In the genomic region with DNA sequence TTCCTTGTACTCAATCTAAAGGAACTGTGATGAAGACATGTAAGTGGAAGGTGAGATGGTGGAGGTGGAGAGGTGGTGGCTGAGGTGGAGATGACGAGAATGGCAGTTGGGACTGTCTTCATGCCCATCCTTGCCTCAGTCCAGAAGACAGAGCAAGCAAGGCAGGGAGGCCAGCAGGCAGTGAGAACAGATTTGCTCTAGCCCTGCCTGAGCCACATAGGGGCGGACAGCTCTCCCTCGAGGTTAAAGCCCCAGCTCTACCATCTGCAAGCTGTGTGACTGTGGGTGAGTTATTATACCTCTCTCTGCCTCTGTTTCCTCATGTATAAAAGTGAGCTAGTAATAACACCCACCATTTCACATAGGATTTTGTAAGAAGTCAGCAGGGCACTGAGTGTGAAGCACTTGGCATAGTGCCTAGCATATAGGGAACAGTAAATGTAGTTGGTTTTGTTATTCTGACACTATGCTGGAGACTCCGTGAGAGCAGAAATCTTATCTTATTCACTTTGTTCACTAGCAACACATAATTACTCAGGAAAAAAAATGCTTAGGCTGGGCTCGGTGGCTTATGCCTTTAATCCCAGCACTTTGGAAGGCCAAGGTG, we compare ENCODE assay signal across 24 cellular contexts. TPM values are rescaled to one million over a fixed set of nuclear protein-coding genes. Genes with fewer than 3 reads are reported as not detected.
A peak's percentile ranks its signal among the peaks of the same experiment; 100 is the strongest.
DNase-seq lines count a peak whose midpoint lies in the region; ATAC-seq, FAIRE-seq and TF ChIP-seq lines count a peak whose summit lies in the region.
"Had no signal": no experiment of that assay in that cellular context is flagged by ENCODE, and none has a peak within 500 bp of the region (broad histone marks: within the 10 kb centered on the region; RNA-seq: fewer than 3 reads in every experiment).

No MANE protein-coding gene starts in this region.

- H3K27me3 Mint-ChIP-seq in endodermal cell (ENCODE audit: insufficient read depth), result peaks cover 79% of the 10 kb centered on the region

- no peak overlapping the region for H3K9ac ChIP-seq in endodermal cell (ENCODE audit: extremely low read depth, low read length, poor library complexity, severe bottlenecking)
- H3K9ac ChIP-seq: KMS-11 had no signal

- H3K27ac Mint-ChIP-seq in endodermal cell, result no peak overlapping the region

- H3K36me3 Mint-ChIP-seq in endodermal cell (ENCODE audit: low read depth), result no peaks in the 10 kb centered on the region
- H3K36me3 Mint-ChIP-seq: CD8-positive, alpha-beta memory T cell had no signal

- H3K9me3 ChIP-seq in endodermal cell (ENCODE audit: control insufficient read depth, low read length) (no peaks in the 10 kb centered on the region), upper lobe of right lung (no peaks in the 10 kb centered on the region)
- H3K9me3 ChIP-seq: Peyer's patch had no signal

- peak; percentile 20 for ATAC-seq in upper lobe of right lung

- peaks cover 7% of the 10 kb centered on the region for H3K4me1 ChIP-seq in endodermal cell (ENCODE audit: control insufficient read depth, insufficient read depth, low read length)
- no peaks in the 10 kb centered on the region for H3K4me1 ChIP-seq in upper lobe of right lung
- H3K4me1 ChIP-seq: Peyer's patch had no signal

- intact Hi-C loops in upper lobe of right lung (cut with DNase I), result no loop called here

- 76 to 100% methylated on average over 1 to 5 of the region's 5 CpGs for WGBS in endodermal cell (ENCODE audit: insufficient coverage in 1 of 2, insufficient read length in 1 of 2), 2 experiments

- CTCF ChIA-PET in HEK293T (lab: Yijun Ruan, JAX), result interaction anchor here (2.1 kb wide), 1 partner anchor 9 kb away, joined by 8 read pairs; no protein-coding TSS in a partner anchor

- TF ChIP-seq POLR2A in H54 (IDR thresholded peaks at IDR 0.05; ENCODE audit: low read depth, low read length), result no peak

- H3K36me3 ChIP-seq in endodermal cell (ENCODE audit: control insufficient read depth, insufficient read depth, low read length) (no peaks in the 10 kb centered on the region), upper lobe of right lung (no peaks in the 10 kb centered on the region)
- H3K36me3 ChIP-seq: Peyer's patch had no signal

- peak; percentile 51 for DNase-seq in CD1c-positive myeloid dendritic cell (ENCODE audit: extremely low spot score)
- peak; percentile 5 for DNase-seq in HEK293T (ENCODE audit: extremely low spot score)
- peak; percentile 49 for DNase-seq in endodermal cell
- no peak for DNase-seq in upper lobe of right lung
- no peak for DNase-seq in H54 (ENCODE audit: insufficient read length, low spot score)
- DNase-seq in HCEC 1CT, result no peak
- DNase-seq in NCI-H774 (lab: John Stamatoyannopoulos, UW), result no peak
- DNase-seq: DMS53; GDM1; NCI-H1092 treated with DMSO at 0.1 percent for 48 hours; NCI-H1436 treated with DMSO at 0.1 percent for 48 hours; NCI-H1930; NCI-H226; NCI-H510A treated with DMSO at 0.1 percent for 48 hours; NCI-H748 treated with DMSO at 0.1 percent for 48 hours; NK-92 treated with Interleukin-12 subunit alpha and Interleukin-12 subunit beta, amount 100 ng/mL, for 24 hours had no signal

- H3K4me3 ChIP-seq in endodermal cell (ENCODE audit: low read length), result no peak overlapping the region
- no peak overlapping the region for H3K4me3 ChIP-seq in upper lobe of right lung
- H3K4me3 ChIP-seq: Peyer's patch had no signal

- FAIRE-seq in H54 (lab: Jason Lieb, UNC), result no peak
- FAIRE-seq: GM18507, HTR-8/SVneo had no signal

- peaks cover 35% of the 10 kb centered on the region for H3K4me1 Mint-ChIP-seq in endodermal cell

- H3K4me3 Mint-ChIP-seq in endodermal cell, result no peak overlapping the region
- H3K4me3 Mint-ChIP-seq: CD8-positive, alpha-beta memory T cell had no signal

- H3K9me3 Mint-ChIP-seq in endodermal cell, result no peaks in the 10 kb centered on the region

- POLR2A ChIA-PET in HEK293T (lab: Yijun Ruan, JAX), result no interaction called here

- H3K27me3 ChIP-seq in endodermal cell (ENCODE audit: control insufficient read depth, insufficient read depth, low read length, poor library complexity, severe bottlenecking) (peaks cover 23% of the 10 kb centered on the region), upper lobe of right lung (peaks cover 11% of the 10 kb centered on the region)

- no peak for TF ChIP-seq CTCF in endodermal cell (conservative IDR thresholded peaks at IDR 0.05)
- no peak for TF ChIP-seq CTCF in upper lobe of right lung (IDR thresholded peaks at IDR 0.05)

- no peak overlapping the region for H3K27ac ChIP-seq in endodermal cell (ENCODE audit: low read depth, low read length)
- H3K27ac ChIP-seq in upper lobe of right lung, result no peak overlapping the region
- H3K27ac ChIP-seq: KMS-11, Peyer's patch had no signal

TF ChIP-seq in HEK293T, 16 proteins besides CTCF, POLR2A, EP300 and RAD21:
- no peak for TF ChIP-seq L3MBTL2 (conservative IDR thresholded peaks at IDR 0.05)
- no peak for TF ChIP-seq SUZ12 (IDR thresholded peaks at IDR 0.05)
- no peak for TF ChIP-seq FOXK2 (IDR thresholded peaks at IDR 0.05)
- no peak for TF ChIP-seq BHLHE40 (IDR thresholded peaks at IDR 0.05; ENCODE audit: borderline replicate concordance)
- no peak for TF ChIP-seq ZNF384 (IDR thresholded peaks at IDR 0.05)
- TF ChIP-seq NFRKB (IDR thresholded peaks at IDR 0.05), result no peak

RNA-seq across cellular contexts. Expression of gene FAM110D, which starts 4.8 kb away (rescaled TPM):
- total RNA-seq in endodermal cell (1 to 10 TPM in 1 of 2 donors, under 1 TPM in 1; 0.38 to 1.1 TPM), upper lobe of right lung (6.9 TPM)
- polyA plus RNA-seq in endodermal cell (2013, experiment 1 of 2), result 0.82 TPM
- polyA plus RNA-seq in endodermal cell (2013, experiment 2 of 2), result 0.91 TPM
- total RNA-seq: CD8-positive, alpha-beta memory T cell had no signal
- polyA plus RNA-seq: BJ; CD8-positive, alpha-beta memory T cell had no signal

RNA-seq across cellular contexts. Expression of gene C1orf232, which starts 14.7 kb away (rescaled TPM):
- total RNA-seq in endodermal cell, result not detected
- 0.61 TPM for polyA plus RNA-seq in endodermal cell (2013, experiment 1 of 2)
- polyA plus RNA-seq in endodermal cell (2013, experiment 2 of 2), result not detected
- total RNA-seq in upper lobe of right lung, result not detected
- total RNA-seq: CD8-positive, alpha-beta memory T cell; H4; Peyer's patch; SK-MEL-5 had no signal
- polyA plus RNA-seq: BJ; CD8-positive, alpha-beta memory T cell had no signal

RNA-seq across cellular contexts. Expression of gene ZNF593, which starts 15.6 kb away (rescaled TPM):
- total RNA-seq in endodermal cell, result 10 to 100 TPM; 31.4 to 33.7 TPM
- polyA plus RNA-seq in endodermal cell (2013, experiment 1 of 2), result 30.4 TPM
- 26.1 TPM for polyA plus RNA-seq in endodermal cell (2013, experiment 2 of 2)
- 22.6 TPM for total RNA-seq in upper lobe of right lung

RNA-seq across cellular contexts. Expression of gene ZNF593OS, which starts 17.6 kb away (rescaled TPM):
- total RNA-seq in endodermal cell, result not detected
- 0.61 TPM for polyA plus RNA-seq in endodermal cell (2013, experiment 1 of 2)
- polyA plus RNA-seq in endodermal cell (2013, experiment 2 of 2), result 0.37 TPM
- total RNA-seq in upper lobe of right lung, result not detected
- total RNA-seq: CD8-positive, alpha-beta memory T cell; H4; Peyer's patch; SK-MEL-5 had no signal
- polyA plus RNA-seq: BJ had no signal

RNA-seq across cellular contexts. Expression of gene CNKSR1, which starts 23.2 kb away (rescaled TPM):
- total RNA-seq in endodermal cell (10 to 100 TPM; 35.8 to 44.1 TPM), upper lobe of right lung (21.6 TPM)
- polyA plus RNA-seq in endodermal cell (2013, experiment 1 of 2), result 3.8 TPM
- polyA plus RNA-seq in endodermal cell (2013, experiment 2 of 2), result 3.8 TPM
- total RNA-seq: H4 had no signal
- polyA plus RNA-seq: CD8-positive, alpha-beta memory T cell had no signal

Comparison
In these comparisons a context has a peak if more than half of its experiments do, and no peak if none do; other contexts are left out.
1. DNase-seq: peak in CD1c-positive myeloid dendritic cell (single experiment), HEK293T (single experiment) and endodermal cell (single experiment); none in upper lobe of right lung (single experiment), H54 (single experiment), HCEC 1CT (single experiment) and NCI-H774 (single experiment).